Comparison of ENCODE assay signal across 1 cellular context in the genomic region with DNA sequence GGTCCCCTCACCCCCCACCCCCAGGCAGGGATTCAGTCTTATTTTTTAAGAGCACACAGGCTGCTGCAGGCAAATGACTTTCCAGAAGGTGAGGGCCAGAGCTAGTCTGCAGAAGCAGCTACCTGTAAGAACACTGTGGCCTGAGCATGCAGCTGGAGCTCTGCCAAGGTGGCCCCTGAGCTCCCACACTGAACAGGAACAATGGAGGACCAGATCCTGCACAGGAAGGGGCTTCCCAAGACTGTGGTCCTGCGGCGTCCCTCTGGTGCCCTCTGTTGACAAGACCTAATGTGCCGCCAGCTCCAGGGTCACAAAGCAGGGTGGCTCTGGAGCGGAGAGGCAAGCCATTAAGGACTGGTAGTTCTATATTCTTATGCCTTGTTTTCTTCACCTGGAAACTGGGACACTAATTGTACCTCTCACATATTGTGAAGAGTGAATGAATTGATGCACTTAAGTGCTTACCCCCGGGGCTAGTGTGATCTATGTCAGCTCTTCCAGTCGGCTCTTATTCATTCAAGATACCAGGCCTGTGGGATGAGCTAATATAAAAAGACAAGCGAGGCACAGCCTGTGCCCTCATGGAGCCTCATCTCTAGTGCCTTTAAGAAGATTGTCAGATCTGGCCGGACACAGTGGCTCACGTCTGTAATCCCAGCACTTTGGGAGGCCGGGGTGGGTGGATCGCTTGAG.
TF ChIP-seq lines count a peak whose summit lies in the region.

No MANE protein-coding gene starts in this region.

TF ChIP-seq in HEK293, 187 proteins besides CTCF, POLR2A, EP300 and RAD21 (continued from another document and continues in another):
- TF ChIP-seq ZNF26 (tag by site-specific recombination; IDR thresholded peaks at IDR 0.05) = no peak
- no peak for TF ChIP-seq ZNF555 (tag by site-specific recombination; conservative IDR thresholded peaks at IDR 0.05)
- no peak for TF ChIP-seq ZSCAN16 (tag by site-specific recombination; IDR thresholded peaks at IDR 0.05)
- TF ChIP-seq, protein P1, sequence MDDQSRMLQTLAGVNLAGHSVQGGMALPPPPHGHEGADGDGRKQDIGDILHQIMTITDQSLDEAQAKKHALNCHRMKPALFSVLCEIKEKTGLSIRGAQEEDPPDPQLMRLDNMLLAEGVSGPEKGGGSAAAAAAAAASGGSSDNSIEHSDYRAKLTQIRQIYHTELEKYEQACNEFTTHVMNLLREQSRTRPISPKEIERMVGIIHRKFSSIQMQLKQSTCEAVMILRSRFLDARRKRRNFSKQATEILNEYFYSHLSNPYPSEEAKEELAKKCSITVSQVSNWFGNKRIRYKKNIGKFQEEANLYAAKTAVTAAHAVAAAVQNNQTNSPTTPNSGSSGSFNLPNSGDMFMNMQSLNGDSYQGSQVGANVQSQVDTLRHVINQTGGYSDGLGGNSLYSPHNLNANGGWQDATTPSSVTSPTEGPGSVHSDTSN (CRISPR knock-in tag; IDR thresholded peaks at IDR 0.05) = no peak
- TF ChIP-seq, protein P2, sequence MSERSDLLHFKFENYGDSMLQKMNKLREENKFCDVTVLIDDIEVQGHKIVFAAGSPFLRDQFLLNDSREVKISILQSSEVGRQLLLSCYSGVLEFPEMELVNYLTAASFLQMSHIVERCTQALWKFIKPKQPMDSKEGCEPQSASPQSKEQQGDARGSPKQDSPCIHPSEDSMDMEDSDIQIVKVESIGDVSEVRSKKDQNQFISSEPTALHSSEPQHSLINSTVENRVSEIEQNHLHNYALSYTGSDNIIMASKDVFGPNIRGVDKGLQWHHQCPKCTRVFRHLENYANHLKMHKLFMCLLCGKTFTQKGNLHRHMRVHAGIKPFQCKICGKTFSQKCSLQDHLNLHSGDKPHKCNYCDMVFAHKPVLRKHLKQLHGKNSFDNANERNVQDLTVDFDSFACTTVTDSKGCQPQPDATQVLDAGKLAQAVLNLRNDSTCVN (tag by site-specific recombination; optimal IDR thresholded peaks at IDR 0.05) = no peak
- no peak for TF ChIP-seq MEIS1 (CRISPR knock-in tag; IDR thresholded peaks at IDR 0.05; ENCODE audit: borderline replicate concordance)
- TF ChIP-seq ZNF426 (tag by site-specific recombination; IDR thresholded peaks at IDR 0.05) = no peak
- TF ChIP-seq ZNF747 (tag by site-specific recombination; IDR thresholded peaks at IDR 0.05) = no peak
- TF ChIP-seq, protein P3, sequence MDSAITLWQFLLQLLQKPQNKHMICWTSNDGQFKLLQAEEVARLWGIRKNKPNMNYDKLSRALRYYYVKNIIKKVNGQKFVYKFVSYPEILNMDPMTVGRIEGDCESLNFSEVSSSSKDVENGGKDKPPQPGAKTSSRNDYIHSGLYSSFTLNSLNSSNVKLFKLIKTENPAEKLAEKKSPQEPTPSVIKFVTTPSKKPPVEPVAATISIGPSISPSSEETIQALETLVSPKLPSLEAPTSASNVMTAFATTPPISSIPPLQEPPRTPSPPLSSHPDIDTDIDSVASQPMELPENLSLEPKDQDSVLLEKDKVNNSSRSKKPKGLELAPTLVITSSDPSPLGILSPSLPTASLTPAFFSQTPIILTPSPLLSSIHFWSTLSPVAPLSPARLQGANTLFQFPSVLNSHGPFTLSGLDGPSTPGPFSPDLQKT (IDR thresholded peaks at IDR 0.05; ENCODE audit: borderline replicate concordance, low read depth, low read length) = no peak
- TF ChIP-seq ZNF473 (tag by site-specific recombination; IDR thresholded peaks at IDR 0.05) = no peak
- TF ChIP-seq RBAK (tag by site-specific recombination; IDR thresholded peaks at IDR 0.05) = no peak
- TF ChIP-seq, protein P4, sequence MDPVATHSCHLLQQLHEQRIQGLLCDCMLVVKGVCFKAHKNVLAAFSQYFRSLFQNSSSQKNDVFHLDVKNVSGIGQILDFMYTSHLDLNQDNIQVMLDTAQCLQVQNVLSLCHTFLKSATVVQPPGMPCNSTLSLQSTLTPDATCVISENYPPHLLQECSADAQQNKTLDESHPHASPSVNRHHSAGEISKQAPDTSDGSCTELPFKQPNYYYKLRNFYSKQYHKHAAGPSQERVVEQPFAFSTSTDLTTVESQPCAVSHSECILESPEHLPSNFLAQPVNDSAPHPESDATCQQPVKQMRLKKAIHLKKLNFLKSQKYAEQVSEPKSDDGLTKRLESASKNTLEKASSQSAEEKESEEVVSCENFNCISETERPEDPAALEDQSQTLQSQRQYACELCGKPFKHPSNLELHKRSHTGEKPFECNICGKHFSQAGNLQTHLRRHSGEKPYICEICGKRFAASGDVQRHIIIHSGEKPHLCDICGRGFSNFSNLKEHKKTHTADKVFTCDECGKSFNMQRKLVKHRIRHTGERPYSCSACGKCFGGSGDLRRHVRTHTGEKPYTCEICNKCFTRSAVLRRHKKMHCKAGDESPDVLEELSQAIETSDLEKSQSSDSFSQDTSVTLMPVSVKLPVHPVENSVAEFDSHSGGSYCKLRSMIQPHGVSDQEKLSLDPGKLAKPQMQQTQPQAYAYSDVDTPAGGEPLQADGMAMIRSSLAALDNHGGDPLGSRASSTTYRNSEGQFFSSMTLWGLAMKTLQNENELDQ (tag by site-specific recombination; IDR thresholded peaks at IDR 0.05; ENCODE audit: low read depth) = no peak
- TF ChIP-seq ZNF221 (tag by site-specific recombination; IDR thresholded peaks at IDR 0.05; ENCODE audit: borderline replicate concordance) = no peak
- TF ChIP-seq HOXA7 (CRISPR knock-in tag; IDR thresholded peaks at IDR 0.05; ENCODE audit: borderline replicate concordance) = no peak
- peak; percentile 74 for TF ChIP-seq SCRT2 (tag by site-specific recombination; IDR thresholded peaks at IDR 0.05)
- no peak for TF ChIP-seq ZNF658 (tag by site-specific recombination; IDR thresholded peaks at IDR 0.05)
- no peak for TF ChIP-seq ZNF202 (tag by site-specific recombination; IDR thresholded peaks at IDR 0.05; ENCODE audit: borderline replicate concordance)
- no peak for TF ChIP-seq GLI4 (tag by site-specific recombination; IDR thresholded peaks at IDR 0.05)
- TF ChIP-seq SALL2 (tag by site-specific recombination; IDR thresholded peaks at IDR 0.05; ENCODE audit: borderline replicate concordance) = no peak
- no peak for TF ChIP-seq ZNF514 (tag by site-specific recombination; IDR thresholded peaks at IDR 0.05)
- TF ChIP-seq ZNF133 (tag by site-specific recombination; IDR thresholded peaks at IDR 0.05) = no peak
- TF ChIP-seq, protein P5, sequence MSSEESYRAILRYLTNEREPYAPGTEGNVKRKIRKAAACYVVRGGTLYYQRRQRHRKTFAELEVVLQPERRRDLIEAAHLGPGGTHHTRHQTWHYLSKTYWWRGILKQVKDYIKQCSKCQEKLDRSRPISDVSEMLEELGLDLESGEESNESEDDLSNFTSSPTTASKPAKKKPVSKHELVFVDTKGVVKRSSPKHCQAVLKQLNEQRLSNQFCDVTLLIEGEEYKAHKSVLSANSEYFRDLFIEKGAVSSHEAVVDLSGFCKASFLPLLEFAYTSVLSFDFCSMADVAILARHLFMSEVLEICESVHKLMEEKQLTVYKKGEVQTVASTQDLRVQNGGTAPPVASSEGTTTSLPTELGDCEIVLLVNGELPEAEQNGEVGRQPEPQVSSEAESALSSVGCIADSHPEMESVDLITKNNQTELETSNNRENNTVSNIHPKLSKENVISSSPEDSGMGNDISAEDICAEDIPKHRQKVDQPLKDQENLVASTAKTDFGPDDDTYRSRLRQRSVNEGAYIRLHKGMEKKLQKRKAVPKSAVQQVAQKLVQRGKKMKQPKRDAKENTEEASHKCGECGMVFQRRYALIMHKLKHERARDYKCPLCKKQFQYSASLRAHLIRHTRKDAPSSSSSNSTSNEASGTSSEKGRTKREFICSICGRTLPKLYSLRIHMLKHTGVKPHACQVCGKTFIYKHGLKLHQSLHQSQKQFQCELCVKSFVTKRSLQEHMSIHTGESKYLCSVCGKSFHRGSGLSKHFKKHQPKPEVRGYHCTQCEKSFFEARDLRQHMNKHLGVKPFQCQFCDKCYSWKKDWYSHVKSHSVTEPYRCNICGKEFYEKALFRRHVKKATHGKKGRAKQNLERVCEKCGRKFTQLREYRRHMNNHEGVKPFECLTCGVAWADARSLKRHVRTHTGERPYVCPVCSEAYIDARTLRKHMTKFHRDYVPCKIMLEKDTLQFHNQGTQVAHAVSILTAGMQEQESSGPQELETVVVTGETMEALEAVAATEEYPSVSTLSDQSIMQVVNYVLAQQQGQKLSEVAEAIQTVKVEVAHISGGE (tag by site-specific recombination; conservative IDR thresholded peaks at IDR 0.05; ENCODE audit: low read depth) = peak; percentile 50
- TF ChIP-seq OVOL3 (tag by site-specific recombination; IDR thresholded peaks at IDR 0.05) = no peak
- TF ChIP-seq, protein P6, sequence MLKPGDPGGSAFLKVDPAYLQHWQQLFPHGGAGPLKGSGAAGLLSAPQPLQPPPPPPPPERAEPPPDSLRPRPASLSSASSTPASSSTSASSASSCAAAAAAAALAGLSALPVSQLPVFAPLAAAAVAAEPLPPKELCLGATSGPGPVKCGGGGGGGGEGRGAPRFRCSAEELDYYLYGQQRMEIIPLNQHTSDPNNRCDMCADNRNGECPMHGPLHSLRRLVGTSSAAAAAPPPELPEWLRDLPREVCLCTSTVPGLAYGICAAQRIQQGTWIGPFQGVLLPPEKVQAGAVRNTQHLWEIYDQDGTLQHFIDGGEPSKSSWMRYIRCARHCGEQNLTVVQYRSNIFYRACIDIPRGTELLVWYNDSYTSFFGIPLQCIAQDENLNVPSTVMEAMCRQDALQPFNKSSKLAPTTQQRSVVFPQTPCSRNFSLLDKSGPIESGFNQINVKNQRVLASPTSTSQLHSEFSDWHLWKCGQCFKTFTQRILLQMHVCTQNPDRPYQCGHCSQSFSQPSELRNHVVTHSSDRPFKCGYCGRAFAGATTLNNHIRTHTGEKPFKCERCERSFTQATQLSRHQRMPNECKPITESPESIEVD (tag by site-specific recombination; IDR thresholded peaks at IDR 0.05) = no peak
- no peak for TF ChIP-seq MZF1 (tag by site-specific recombination; IDR thresholded peaks at IDR 0.05; ENCODE audit: borderline replicate concordance)
- no peak for TF ChIP-seq ZNF416 (tag by site-specific recombination; IDR thresholded peaks at IDR 0.05)
- TF ChIP-seq ZNF311 (tag by site-specific recombination; IDR thresholded peaks at IDR 0.05; ENCODE audit: borderline replicate concordance) = no peak
- TF ChIP-seq ZFP3 (tag by site-specific recombination; IDR thresholded peaks at IDR 0.05; ENCODE audit: low read depth) = no peak
- TF ChIP-seq ZNF211 (tag by site-specific recombination; IDR thresholded peaks at IDR 0.05; ENCODE audit: low read depth) = no peak
- TF ChIP-seq ZNF548 (tag by site-specific recombination; IDR thresholded peaks at IDR 0.05) = no peak
- no peak for TF ChIP-seq ZNF701 (tag by site-specific recombination; IDR thresholded peaks at IDR 0.05)
- peak; percentile 85 for TF ChIP-seq ZNF600 (tag by site-specific recombination; IDR thresholded peaks at IDR 0.05)
- TF ChIP-seq ZNF324 (tag by site-specific recombination; IDR thresholded peaks at IDR 0.05) = no peak
- TF ChIP-seq, protein P7, sequence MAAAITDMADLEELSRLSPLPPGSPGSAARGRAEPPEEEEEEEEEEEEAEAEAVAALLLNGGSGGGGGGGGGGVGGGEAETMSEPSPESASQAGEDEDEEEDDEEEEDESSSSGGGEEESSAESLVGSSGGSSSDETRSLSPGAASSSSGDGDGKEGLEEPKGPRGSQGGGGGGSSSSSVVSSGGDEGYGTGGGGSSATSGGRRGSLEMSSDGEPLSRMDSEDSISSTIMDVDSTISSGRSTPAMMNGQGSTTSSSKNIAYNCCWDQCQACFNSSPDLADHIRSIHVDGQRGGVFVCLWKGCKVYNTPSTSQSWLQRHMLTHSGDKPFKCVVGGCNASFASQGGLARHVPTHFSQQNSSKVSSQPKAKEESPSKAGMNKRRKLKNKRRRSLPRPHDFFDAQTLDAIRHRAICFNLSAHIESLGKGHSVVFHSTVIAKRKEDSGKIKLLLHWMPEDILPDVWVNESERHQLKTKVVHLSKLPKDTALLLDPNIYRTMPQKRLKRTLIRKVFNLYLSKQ (tag by site-specific recombination; IDR thresholded peaks at IDR 0.05; ENCODE audit: borderline replicate concordance) = no peak
- TF ChIP-seq ZNF292 (tag by site-specific recombination; IDR thresholded peaks at IDR 0.05; ENCODE audit: borderline replicate concordance, low read depth) = no peak
- TF ChIP-seq ZNF138 (tag by site-specific recombination; IDR thresholded peaks at IDR 0.05; ENCODE audit: borderline replicate concordance) = no peak
- no peak for TF ChIP-seq BCL11A (tag by site-specific recombination; IDR thresholded peaks at IDR 0.05; ENCODE audit: low read depth)
- no peak for TF ChIP-seq ZNF544 (tag by site-specific recombination; IDR thresholded peaks at IDR 0.05)
- no peak for TF ChIP-seq ZNF449 (tag by site-specific recombination; IDR thresholded peaks at IDR 0.05)
- TF ChIP-seq ZNF362 (tag by site-specific recombination; IDR thresholded peaks at IDR 0.05) = no peak
- TF ChIP-seq ZNF530 (tag by site-specific recombination; IDR thresholded peaks at IDR 0.05; ENCODE audit: low read depth) = no peak
- TF ChIP-seq ZNF433 (tag by site-specific recombination; IDR thresholded peaks at IDR 0.05; ENCODE audit: low read depth) = no peak
